In genomic region chr7:12601302-12601869, GRCh38 we compare ENCODE assay signal across 14 cellular contexts.
A peak's percentile ranks its signal among the peaks of the same experiment; 100 is the strongest.
DNase-seq lines count a peak whose midpoint lies in the region; ATAC-seq lines count a peak whose summit lies in the region.
"Had no signal": no experiment of that assay in that cellular context is flagged by ENCODE, and none has a peak within 500 bp of the region (broad histone marks: within the 10 kb centered on the region; RNA-seq: fewer than 3 reads in every experiment).

No MANE protein-coding gene starts in this region.

- no peak for DNase-seq in T1000 (lab: John Stamatoyannopoulos, UW)
- no peak for DNase-seq in epidermal melanocyte (ENCODE audit: insufficient read length, low spot score)
- no peak for DNase-seq in NOMO-1 treated with DMSO at 0.1 percent for 48 hours (lab: John Stamatoyannopoulos, UW; ENCODE audit: unreplicated experiment)
- DNase-seq in GM19238 (ENCODE audit: insufficient read length, low spot score), result no peak
- DNase-seq: erythroblast, hypothalamus, mammary epithelial cell, MM.1S, Peyer's patch, T-helper 9 cell had no signal

- peak; percentile 97 for ATAC-seq in GM18498 (IDR thresholded peaks at IDR 0.05; ENCODE audit: unreplicated experiment)
- peak; percentile 75 for ATAC-seq in GM19455 (IDR thresholded peaks at IDR 0.05; ENCODE audit: unreplicated experiment)
- peak; percentile 97 for ATAC-seq in HG02798 (IDR thresholded peaks at IDR 0.05; ENCODE audit: poor library complexity, unreplicated experiment)
- ATAC-seq in HG03442 (IDR thresholded peaks at IDR 0.05; ENCODE audit: unreplicated experiment), result peak; percentile 100
